ENCODE assay signal across 11 cellular contexts in the genomic region with DNA sequence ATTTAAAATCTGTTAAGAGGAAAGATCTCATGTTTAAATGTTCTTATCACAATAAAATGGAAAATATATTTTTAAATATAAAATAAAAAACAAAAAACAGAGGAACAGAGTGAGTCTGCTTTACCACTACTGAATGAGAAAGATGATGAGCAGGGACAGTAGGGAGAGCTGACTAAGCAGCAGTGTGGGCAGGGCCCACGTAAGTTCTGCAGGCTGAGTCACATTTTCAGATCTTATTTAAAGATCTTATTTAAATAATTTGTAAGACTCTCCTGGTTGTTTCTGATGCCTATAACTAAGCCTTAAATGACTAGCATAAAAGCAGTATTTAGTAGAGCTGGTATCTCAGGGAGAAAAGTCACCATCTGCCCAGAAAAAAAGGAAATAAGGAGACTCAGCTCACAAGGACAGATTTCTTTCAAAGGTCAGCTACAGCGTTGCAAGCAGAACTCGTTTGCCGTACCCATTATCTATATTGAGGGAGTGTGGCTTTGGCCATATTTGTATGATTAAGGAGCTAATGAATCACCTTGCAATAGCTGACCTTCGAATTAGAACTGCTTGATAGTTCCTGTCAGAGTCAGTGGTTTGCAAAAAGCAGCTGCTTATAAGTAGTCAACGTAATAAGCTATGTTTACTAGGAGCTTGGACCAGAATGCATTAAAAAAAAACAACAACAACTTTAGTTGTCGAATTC.
A peak's percentile ranks its signal among the peaks of the same experiment; 100 is the strongest.
DNase-seq lines count a peak whose midpoint lies in the region; ATAC-seq and TF ChIP-seq lines count a peak whose summit lies in the region.
"Had no signal": no experiment of that assay in that cellular context is flagged by ENCODE, and none has a peak within 500 bp of the region (broad histone marks: within the 10 kb centered on the region; RNA-seq: fewer than 3 reads in every experiment).

No MANE protein-coding gene starts in this region.

- ATAC-seq in GM18858 (IDR thresholded peaks at IDR 0.05; ENCODE audit: unreplicated experiment) = peak; percentile 75
- no peak for ATAC-seq in right cardiac atrium

- TF ChIP-seq CTCF in MM.1S (IDR thresholded peaks at IDR 0.05; ENCODE audit: low read length) = no peak
- no peak for TF ChIP-seq CTCF in uterus (IDR thresholded peaks at IDR 0.05)

- peak; percentile 89 for DNase-seq in GM23248
- DNase-seq in MM.1S = peak; percentile 63
- peak; percentile 4 for DNase-seq in glomerular visceral epithelial cell (ENCODE audit: extremely low spot score)
- no peak for DNase-seq in right cardiac atrium
- no peak for DNase-seq in HUDEP-2 (lab: John Stamatoyannopoulos, UW; ENCODE audit: unreplicated experiment in 76 of 76)
- no peak for DNase-seq in mucosa of gallbladder (ENCODE audit: low spot score)
- DNase-seq in uterus = no peak
- DNase-seq: activated naive CD4-positive, alpha-beta T cell treated with anti-CD3 and anti-CD28 coated beads, Interleukin-2, amount 50 U/mL, for 16 hours; H7; MV-4-11 had no signal

- H2AFZ ChIP-seq in GM23248 (no peak overlapping the region; the same call in 1 of the 2 replicates), MM.1S (ENCODE audit: low read length) (peak overlapping the region; percentile 35)

- TF ChIP-seq POLR2A in uterus (IDR thresholded peaks at IDR 0.05) = no peak

- H3K4me1 ChIP-seq in GM23248 (ENCODE audit: insufficient read depth) (peaks cover 12% of the 10 kb centered on the region), MM.1S (ENCODE audit: low read length) (peaks cover 24% of the 10 kb centered on the region), right cardiac atrium (ENCODE audit: control insufficient read depth, insufficient read depth, low read length) (no peaks in the 10 kb centered on the region), uterus (no peaks in the 10 kb centered on the region)

- H3K4me2 ChIP-seq in GM23248 (ENCODE audit: unreplicated experiment) (peak overlapping the region; percentile 70), MM.1S (ENCODE audit: low read depth, low read length) (peak overlapping the region; percentile 53)

- H3K9ac ChIP-seq in GM23248 (no peak overlapping the region), MM.1S (ENCODE audit: low read length) (peak overlapping the region; percentile 8; the same call in 1 of the 2 replicates)

- peak overlapping the region; percentile 31 for H3K27ac ChIP-seq in GM23248
- H3K27ac ChIP-seq in MM.1S (ENCODE audit: low read length) = peak overlapping the region; percentile 59; the same call in 1 of the 2 replicates
- H3K27ac ChIP-seq in right cardiac atrium (ENCODE audit: low read length) = no peak overlapping the region
- H3K27ac ChIP-seq in uterus = no peak overlapping the region

- intact Hi-C loops in right cardiac atrium (cut with DNase I) (no loop called here), uterus (cut with DNase I; ENCODE audit: low total_unique reads) (no loop called here)

- H4K20me1 ChIP-seq in GM23248 (ENCODE audit: insufficient read depth) = no peaks in the 10 kb centered on the region
- no peaks in the 10 kb centered on the region for H4K20me1 ChIP-seq in MM.1S (ENCODE audit: insufficient read depth, low read length)

- H3K4me3 ChIP-seq in GM23248 (0 out of 2 replicates have a peak overlapping the region, but pooled peaks have one; percentile 13), MM.1S (ENCODE audit: low read length) (peak overlapping the region; percentile 21; the same call in 1 of the 2 replicates), right cardiac atrium (ENCODE audit: low read length) (no peak overlapping the region), uterus (no peak overlapping the region)

- H3K9me3 ChIP-seq in GM23248 (ENCODE audit: low read depth) (no peaks in the 10 kb centered on the region), MM.1S (replicated peaks; ENCODE audit: insufficient read depth, low read length) (no peaks in the 10 kb centered on the region), right cardiac atrium (ENCODE audit: control insufficient read depth, low read length) (no peaks in the 10 kb centered on the region), uterus (no peaks in the 10 kb centered on the region)

- H3K9me2 ChIP-seq in GM23248 (ENCODE audit: insufficient read depth) = no peaks in the 10 kb centered on the region
- no peaks in the 10 kb centered on the region for H3K9me2 ChIP-seq in MM.1S (replicated peaks; ENCODE audit: insufficient read depth, low read length)

- 0 out of 2 replicates have a peak, but pooled peaks cover 4% of the 10 kb centered on the region for H3F3A ChIP-seq in GM23248 (ENCODE audit: insufficient read depth)
- peaks cover 3% of the 10 kb centered on the region; the same call in 1 of the 2 replicates for H3F3A ChIP-seq in MM.1S (ENCODE audit: insufficient read depth, low read length)

- H3K27me3 ChIP-seq in GM23248 (replicated peaks; ENCODE audit: insufficient read depth) = no peaks in the 10 kb centered on the region
- H3K27me3 ChIP-seq in MM.1S (replicated peaks; ENCODE audit: insufficient read depth, low read length) = no peaks in the 10 kb centered on the region
- no peaks in the 10 kb centered on the region for H3K27me3 ChIP-seq in right cardiac atrium (ENCODE audit: control insufficient read depth, insufficient read depth)
- no peaks in the 10 kb centered on the region for H3K27me3 ChIP-seq in uterus

- H3K36me3 ChIP-seq in GM23248 (ENCODE audit: low read depth) = no peaks in the 10 kb centered on the region
- H3K36me3 ChIP-seq in MM.1S (replicated peaks; ENCODE audit: insufficient read depth, low read length) = no peaks in the 10 kb centered on the region
- H3K36me3 ChIP-seq in uterus = no peaks in the 10 kb centered on the region

- in situ Hi-C loops in GM23248 (cut with MboI) = no loop called here

- WGBS in GM23248 (ENCODE audit: low coverage in 1 of 2, low lambda C conversion rate in 2 of 2, missing lambda C conversion rate in 2 of 2), 2 experiments = 37 to 39% methylated on average over 7 of the region's 7 CpGs
- WGBS in right cardiac atrium = 47% methylated on average over 7 of the region's 7 CpGs

- no peaks in the 10 kb centered on the region for H3K79me2 ChIP-seq in GM23248 (ENCODE audit: insufficient read depth)
- no peaks in the 10 kb centered on the region for H3K79me2 ChIP-seq in MM.1S (ENCODE audit: low read length)

Comparison
In these comparisons a context has a peak if more than half of its experiments do, and no peak if none do; other contexts are left out.
1. DNase-seq: peak in GM23248 (single experiment), MM.1S (single experiment) and glomerular visceral epithelial cell (single experiment); none in right cardiac atrium (0 of 3), HUDEP-2 (0 of 76), mucosa of gallbladder (single experiment) and uterus (0 of 2).
2. H3K27ac ChIP-seq: peak in GM23248 (single experiment) and MM.1S (single experiment); none in right cardiac atrium (single experiment) and uterus (0 of 2).
3. H3K4me3 ChIP-seq: peak in GM23248 (single experiment) and MM.1S (single experiment); none in right cardiac atrium (single experiment) and uterus (0 of 2).